Comparison of ENCODE assay signal across 8 cellular contexts in genomic region chr2:199455533-199456382, GRCh38. TPM values are rescaled to one million over a fixed set of nuclear protein-coding genes. Genes with fewer than 3 reads are reported as not detected.
DNase-seq lines count a peak whose midpoint lies in the region; ATAC-seq lines count a peak whose summit lies in the region.

No MANE protein-coding gene starts in this region.

- peak overlapping the region in 1 of 3 donors; percentile 51 for H3K9ac ChIP-seq in skeletal muscle tissue (ENCODE audit: low read depth in 1 of 3, low read length in 3 of 3)

- H3K27ac Mint-ChIP-seq in IgD-negative memory B cell = peak overlapping the region in 2 of 3 donors; percentile 84 to 90

- H3K4me1 ChIP-seq in SJSA1 (replicated peaks) (peaks cover 18% of the 10 kb centered on the region), skeletal muscle tissue (ENCODE audit: control insufficient read depth in 3 of 3, insufficient read depth in 3 of 3, low read length in 3 of 3) (peaks cover 18 to 36% (median 20%) of the 10 kb centered on the region in 3 donors)

- H3K27me3 Mint-ChIP-seq in IgD-negative memory B cell = peaks cover 44% of the 10 kb centered on the region

- H3K27me3 ChIP-seq in SJSA1 (replicated peaks) (no peaks in the 10 kb centered on the region), skeletal muscle tissue (ENCODE audit: control insufficient read depth in 3 of 3, insufficient read depth in 3 of 3, low read length in 3 of 3) (peaks cover 27 to 46% (median 41%) of the 10 kb centered on the region in 3 donors)

- ATAC-seq in GM21717 (IDR thresholded peaks at IDR 0.05; ENCODE audit: unreplicated experiment) = no peak

- peaks cover 3% of the 10 kb centered on the region for H3K36me3 Mint-ChIP-seq in IgD-negative memory B cell

- H3K9me3 Mint-ChIP-seq in IgD-negative memory B cell = peaks cover 0 to 7% (median 3%) of the 10 kb centered on the region in 3 donors

- peak overlapping the region in 3 of 4 donors; percentile 62 to 82 (median 77) for H3K4me3 Mint-ChIP-seq in IgD-negative memory B cell

- peaks cover 12 to 15% (median 14%) of the 10 kb centered on the region in 3 donors for H3K4me1 Mint-ChIP-seq in IgD-negative memory B cell

- H3K27ac ChIP-seq in SJSA1 (peak overlapping the region; percentile 48), skeletal muscle tissue (ENCODE audit: low read depth, low read length) (no peak overlapping the region)

- H3K9me3 ChIP-seq in SJSA1 (replicated peaks) (no peaks in the 10 kb centered on the region), skeletal muscle tissue (ENCODE audit: control insufficient read depth in 3 of 3, low read length in 3 of 3) (no peaks in the 10 kb centered on the region)

- peak overlapping the region; percentile 80 for H3K4me3 ChIP-seq in SJSA1
- H3K4me3 ChIP-seq in skeletal muscle tissue (ENCODE audit: low read length in 3 of 3) = peak overlapping the region; percentile 38 to 65 (median 47)

- peak; percentile 85 for DNase-seq in ELF-1 (ENCODE audit: low read depth, low spot score)
- peak; percentile 59 to 70 for DNase-seq in SJSA1 (ENCODE audit: low read depth in 1 of 2, low spot score in 2 of 2)
- peak; percentile 83 for DNase-seq in glomerular visceral epithelial cell (ENCODE audit: extremely low spot score)
- DNase-seq in stimulated activated naive CD4-positive, alpha-beta T cell treated with Interleukin-2 at 50 U/mL for 16 hours (lab: John Stamatoyannopoulos, UW) = no peak
- DNase-seq in activated effector memory CD4-positive, alpha-beta T cell treated with anti-CD3 and anti-CD28 coated beads, Interleukin-2, amount 50 U/mL, for 16 hours = no peak

- H3K36me3 ChIP-seq in SJSA1 = peaks cover 19% of the 10 kb centered on the region
- no peaks in the 10 kb centered on the region for H3K36me3 ChIP-seq in skeletal muscle tissue (ENCODE audit: control insufficient read depth in 3 of 3, insufficient read depth in 3 of 3, low read length in 3 of 3)

RNA-seq across cellular contexts. Expression of gene SATB2, which starts 2.0 kb away (rescaled TPM):
- polyA plus RNA-seq in IgD-negative memory B cell = not detected
- total RNA-seq in SJSA1 (2014; rRNA removed; shearing (Covaris generic)) = 4.9 and 11.0 TPM in 2 replicates
- 3.7 TPM for total RNA-seq in skeletal muscle tissue

Comparison
In these comparisons a context has a peak if more than half of its experiments do, and no peak if none do; other contexts are left out.
1. DNase-seq: peak in ELF-1 (single experiment), SJSA1 (2 of 2) and glomerular visceral epithelial cell (single experiment); none in stimulated activated naive CD4-positive, alpha-beta T cell treated with Interleukin-2 at 50 U/mL for 16 hours (single experiment) and activated effector memory CD4-positive, alpha-beta T cell treated with anti-CD3 and anti-CD28 coated beads, Interleukin-2, amount 50 U/mL, for 16 hours (single experiment).